In genomic region chr1:17236779-17237601, GRCh38 we compare ENCODE assay signal across 1 cellular context.
TF ChIP-seq lines count a peak whose summit lies in the region.

No MANE protein-coding gene starts in this region.

TF ChIP-seq in HEK293, 187 proteins besides CTCF, POLR2A, EP300 and RAD21 (continued from another document and continues in another):
- TF ChIP-seq, protein P1, sequence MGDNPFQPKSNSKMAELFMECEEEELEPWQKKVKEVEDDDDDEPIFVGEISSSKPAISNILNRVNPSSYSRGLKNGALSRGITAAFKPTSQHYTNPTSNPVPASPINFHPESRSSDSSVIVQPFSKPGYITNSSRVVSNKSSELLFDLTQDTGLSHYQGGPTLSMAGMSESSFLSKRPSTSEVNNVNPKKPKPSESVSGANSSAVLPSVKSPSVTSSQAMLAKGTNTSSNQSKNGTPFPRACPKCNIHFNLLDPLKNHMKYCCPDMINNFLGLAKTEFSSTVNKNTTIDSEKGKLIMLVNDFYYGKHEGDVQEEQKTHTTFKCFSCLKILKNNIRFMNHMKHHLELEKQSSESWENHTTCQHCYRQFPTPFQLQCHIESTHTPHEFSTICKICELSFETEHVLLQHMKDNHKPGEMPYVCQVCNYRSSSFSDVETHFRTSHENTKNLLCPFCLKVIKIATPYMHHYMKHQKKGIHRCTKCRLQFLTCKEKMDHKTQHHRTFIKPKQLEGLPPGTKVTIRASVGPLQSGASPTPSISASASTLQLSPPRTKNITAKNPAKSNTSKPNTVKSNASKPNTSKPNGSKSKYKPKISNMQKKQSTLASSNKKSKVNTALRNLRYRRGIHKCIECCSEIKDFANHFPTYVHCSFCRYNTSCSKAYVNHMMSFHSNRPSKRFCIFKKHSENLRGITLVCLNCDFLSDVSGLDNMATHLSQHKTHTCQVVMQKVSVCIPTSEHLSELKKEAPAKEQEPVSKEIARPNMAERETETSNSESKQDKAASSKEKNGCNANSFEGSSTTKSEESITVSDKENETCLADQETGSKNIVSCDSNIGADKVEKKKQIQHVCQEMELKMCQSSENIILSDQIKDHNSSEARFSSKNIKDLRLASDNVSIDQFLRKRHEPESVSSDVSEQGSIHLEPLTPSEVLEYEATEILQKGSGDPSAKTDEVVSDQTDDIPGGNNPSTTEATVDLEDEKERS (tag by site-specific recombination; IDR thresholded peaks at IDR 0.05): peak; percentile 72; the same call in 1 of the 2 replicates
- TF ChIP-seq ZSCAN16 (tag by site-specific recombination; IDR thresholded peaks at IDR 0.05): peak; percentile 85
- TF ChIP-seq EGR2 (tag by site-specific recombination; IDR thresholded peaks at IDR 0.05; ENCODE audit: low read depth): 0 out of 2 replicates have a peak, but pooled peaks have one; percentile 31
- TF ChIP-seq REPIN1 (tag by site-specific recombination; IDR thresholded peaks at IDR 0.05; ENCODE audit: low read depth): peak; percentile 70; the same call in 1 of the 2 replicates
- TF ChIP-seq, protein P2, sequence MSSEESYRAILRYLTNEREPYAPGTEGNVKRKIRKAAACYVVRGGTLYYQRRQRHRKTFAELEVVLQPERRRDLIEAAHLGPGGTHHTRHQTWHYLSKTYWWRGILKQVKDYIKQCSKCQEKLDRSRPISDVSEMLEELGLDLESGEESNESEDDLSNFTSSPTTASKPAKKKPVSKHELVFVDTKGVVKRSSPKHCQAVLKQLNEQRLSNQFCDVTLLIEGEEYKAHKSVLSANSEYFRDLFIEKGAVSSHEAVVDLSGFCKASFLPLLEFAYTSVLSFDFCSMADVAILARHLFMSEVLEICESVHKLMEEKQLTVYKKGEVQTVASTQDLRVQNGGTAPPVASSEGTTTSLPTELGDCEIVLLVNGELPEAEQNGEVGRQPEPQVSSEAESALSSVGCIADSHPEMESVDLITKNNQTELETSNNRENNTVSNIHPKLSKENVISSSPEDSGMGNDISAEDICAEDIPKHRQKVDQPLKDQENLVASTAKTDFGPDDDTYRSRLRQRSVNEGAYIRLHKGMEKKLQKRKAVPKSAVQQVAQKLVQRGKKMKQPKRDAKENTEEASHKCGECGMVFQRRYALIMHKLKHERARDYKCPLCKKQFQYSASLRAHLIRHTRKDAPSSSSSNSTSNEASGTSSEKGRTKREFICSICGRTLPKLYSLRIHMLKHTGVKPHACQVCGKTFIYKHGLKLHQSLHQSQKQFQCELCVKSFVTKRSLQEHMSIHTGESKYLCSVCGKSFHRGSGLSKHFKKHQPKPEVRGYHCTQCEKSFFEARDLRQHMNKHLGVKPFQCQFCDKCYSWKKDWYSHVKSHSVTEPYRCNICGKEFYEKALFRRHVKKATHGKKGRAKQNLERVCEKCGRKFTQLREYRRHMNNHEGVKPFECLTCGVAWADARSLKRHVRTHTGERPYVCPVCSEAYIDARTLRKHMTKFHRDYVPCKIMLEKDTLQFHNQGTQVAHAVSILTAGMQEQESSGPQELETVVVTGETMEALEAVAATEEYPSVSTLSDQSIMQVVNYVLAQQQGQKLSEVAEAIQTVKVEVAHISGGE (tag by site-specific recombination; conservative IDR thresholded peaks at IDR 0.05; ENCODE audit: low read depth): no peak
- TF ChIP-seq, protein P3, sequence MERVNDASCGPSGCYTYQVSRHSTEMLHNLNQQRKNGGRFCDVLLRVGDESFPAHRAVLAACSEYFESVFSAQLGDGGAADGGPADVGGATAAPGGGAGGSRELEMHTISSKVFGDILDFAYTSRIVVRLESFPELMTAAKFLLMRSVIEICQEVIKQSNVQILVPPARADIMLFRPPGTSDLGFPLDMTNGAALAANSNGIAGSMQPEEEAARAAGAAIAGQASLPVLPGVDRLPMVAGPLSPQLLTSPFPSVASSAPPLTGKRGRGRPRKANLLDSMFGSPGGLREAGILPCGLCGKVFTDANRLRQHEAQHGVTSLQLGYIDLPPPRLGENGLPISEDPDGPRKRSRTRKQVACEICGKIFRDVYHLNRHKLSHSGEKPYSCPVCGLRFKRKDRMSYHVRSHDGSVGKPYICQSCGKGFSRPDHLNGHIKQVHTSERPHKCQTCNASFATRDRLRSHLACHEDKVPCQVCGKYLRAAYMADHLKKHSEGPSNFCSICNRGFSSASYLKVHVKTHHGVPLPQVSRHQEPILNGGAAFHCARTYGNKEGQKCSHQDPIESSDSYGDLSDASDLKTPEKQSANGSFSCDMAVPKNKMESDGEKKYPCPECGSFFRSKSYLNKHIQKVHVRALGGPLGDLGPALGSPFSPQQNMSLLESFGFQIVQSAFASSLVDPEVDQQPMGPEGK (tag by site-specific recombination; IDR thresholded peaks at IDR 0.05): peak; percentile 63
- peak; percentile 62 for TF ChIP-seq ZNF324 (tag by site-specific recombination; IDR thresholded peaks at IDR 0.05)
- TF ChIP-seq KLF9 (tag by site-specific recombination; IDR thresholded peaks at IDR 0.05; ENCODE audit: low read depth): 0 out of 2 replicates have a peak, but pooled peaks have one; percentile 23
- TF ChIP-seq ZNF76 (tag by site-specific recombination; IDR thresholded peaks at IDR 0.05; ENCODE audit: borderline replicate concordance, low read depth): peak; percentile 39
- TF ChIP-seq ZNF391 (tag by site-specific recombination; IDR thresholded peaks at IDR 0.05; ENCODE audit: borderline replicate concordance, low read depth): peak; percentile 43; the same call in 1 of the 2 replicates
- TF ChIP-seq ZNF184 (tag by site-specific recombination; IDR thresholded peaks at IDR 0.05): peak; percentile 21; the same call in 1 of the 2 replicates
- TF ChIP-seq ZBTB49 (tag by site-specific recombination; IDR thresholded peaks at IDR 0.05; ENCODE audit: low read depth): no peak
- TF ChIP-seq ZNF423 (tag by site-specific recombination; IDR thresholded peaks at IDR 0.05): peak; percentile 62
- TF ChIP-seq ZNF585B (tag by site-specific recombination; IDR thresholded peaks at IDR 0.05): no peak
- TF ChIP-seq PRDM10 (tag by site-specific recombination; IDR thresholded peaks at IDR 0.05): peak; percentile 19; the same call in 1 of the 2 replicates
- TF ChIP-seq SP7 (tag by site-specific recombination; IDR thresholded peaks at IDR 0.05): peak; percentile 79
- TF ChIP-seq ZFP69B (tag by site-specific recombination; IDR thresholded peaks at IDR 0.05): peak; percentile 68; the same call in 1 of the 2 replicates
- TF ChIP-seq, protein P4, sequence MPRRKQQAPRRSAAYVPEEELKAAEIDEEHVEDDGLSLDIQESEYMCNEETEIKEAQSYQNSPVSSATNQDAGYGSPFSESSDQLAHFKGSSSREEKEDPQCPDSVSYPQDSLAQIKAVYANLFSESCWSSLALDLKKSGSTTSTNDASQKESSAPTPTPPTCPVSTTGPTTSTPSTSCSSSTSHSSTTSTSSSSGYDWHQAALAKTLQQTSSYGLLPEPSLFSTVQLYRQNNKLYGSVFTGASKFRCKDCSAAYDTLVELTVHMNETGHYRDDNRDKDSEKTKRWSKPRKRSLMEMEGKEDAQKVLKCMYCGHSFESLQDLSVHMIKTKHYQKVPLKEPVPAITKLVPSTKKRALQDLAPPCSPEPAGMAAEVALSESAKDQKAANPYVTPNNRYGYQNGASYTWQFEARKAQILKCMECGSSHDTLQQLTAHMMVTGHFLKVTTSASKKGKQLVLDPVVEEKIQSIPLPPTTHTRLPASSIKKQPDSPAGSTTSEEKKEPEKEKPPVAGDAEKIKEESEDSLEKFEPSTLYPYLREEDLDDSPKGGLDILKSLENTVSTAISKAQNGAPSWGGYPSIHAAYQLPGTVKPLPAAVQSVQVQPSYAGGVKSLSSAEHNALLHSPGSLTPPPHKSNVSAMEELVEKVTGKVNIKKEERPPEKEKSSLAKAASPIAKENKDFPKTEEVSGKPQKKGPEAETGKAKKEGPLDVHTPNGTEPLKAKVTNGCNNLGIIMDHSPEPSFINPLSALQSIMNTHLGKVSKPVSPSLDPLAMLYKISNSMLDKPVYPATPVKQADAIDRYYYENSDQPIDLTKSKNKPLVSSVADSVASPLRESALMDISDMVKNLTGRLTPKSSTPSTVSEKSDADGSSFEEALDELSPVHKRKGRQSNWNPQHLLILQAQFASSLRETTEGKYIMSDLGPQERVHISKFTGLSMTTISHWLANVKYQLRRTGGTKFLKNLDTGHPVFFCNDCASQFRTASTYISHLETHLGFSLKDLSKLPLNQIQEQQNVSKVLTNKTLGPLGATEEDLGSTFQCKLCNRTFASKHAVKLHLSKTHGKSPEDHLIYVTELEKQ (tag by site-specific recombination; IDR thresholded peaks at IDR 0.05; ENCODE audit: borderline replicate concordance): 0 out of 2 replicates have a peak, but pooled peaks have one; percentile 28
- TF ChIP-seq ZNF10 (tag by site-specific recombination; IDR thresholded peaks at IDR 0.05): peak; percentile 9; the same call in 1 of the 2 replicates
- peak; percentile 71; the same call in 1 of the 2 replicates for TF ChIP-seq TRIM28 (IDR thresholded peaks at IDR 0.05; ENCODE audit: borderline replicate concordance, low read length)
- TF ChIP-seq ZNF18 (tag by site-specific recombination; IDR thresholded peaks at IDR 0.05): 0 out of 2 replicates have a peak, but pooled peaks have one; percentile 32
- TF ChIP-seq ZBTB1 (tag by site-specific recombination; IDR thresholded peaks at IDR 0.05): no peak
- TF ChIP-seq ZNF473 (tag by site-specific recombination; IDR thresholded peaks at IDR 0.05): no peak
- peak; percentile 93 for TF ChIP-seq ZNF2 (tag by site-specific recombination; IDR thresholded peaks at IDR 0.05)
- TF ChIP-seq ZNF777 (tag by site-specific recombination; IDR thresholded peaks at IDR 0.05; ENCODE audit: borderline replicate concordance): no peak
- peak; percentile 80 for TF ChIP-seq ZIC2 (tag by site-specific recombination; IDR thresholded peaks at IDR 0.05)
- TF ChIP-seq ZNF112 (tag by site-specific recombination; IDR thresholded peaks at IDR 0.05): no peak
- TF ChIP-seq ZNF664 (tag by site-specific recombination; IDR thresholded peaks at IDR 0.05): 0 out of 2 replicates have a peak, but pooled peaks have one; percentile 18
- TF ChIP-seq, protein P5, sequence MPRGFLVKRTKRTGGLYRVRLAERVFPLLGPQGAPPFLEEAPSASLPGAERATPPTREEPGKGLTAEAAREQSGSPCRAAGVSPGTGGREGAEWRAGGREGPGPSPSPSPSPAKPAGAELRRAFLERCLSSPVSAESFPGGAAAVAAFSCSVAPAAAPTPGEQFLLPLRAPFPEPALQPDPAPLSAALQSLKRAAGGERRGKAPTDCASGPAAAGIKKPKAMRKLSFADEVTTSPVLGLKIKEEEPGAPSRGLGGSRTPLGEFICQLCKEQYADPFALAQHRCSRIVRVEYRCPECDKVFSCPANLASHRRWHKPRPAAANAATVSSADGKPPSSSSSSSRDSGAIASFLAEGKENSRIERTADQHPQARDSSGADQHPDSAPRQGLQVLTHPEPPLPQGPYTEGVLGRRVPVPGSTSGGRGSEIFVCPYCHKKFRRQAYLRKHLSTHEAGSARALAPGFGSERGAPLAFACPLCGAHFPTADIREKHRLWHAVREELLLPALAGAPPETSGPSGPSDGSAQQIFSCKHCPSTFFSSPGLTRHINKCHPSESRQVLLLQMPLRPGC (tag by site-specific recombination; IDR thresholded peaks at IDR 0.05): 0 out of 2 replicates have a peak, but pooled peaks have one; percentile 45
- peak; percentile 71 for TF ChIP-seq KLF8 (tag by site-specific recombination; IDR thresholded peaks at IDR 0.05)
- peak; percentile 81; the same call in 1 of the 2 replicates for TF ChIP-seq ZNF394 (tag by site-specific recombination; IDR thresholded peaks at IDR 0.05; ENCODE audit: borderline replicate concordance)
- no peak for TF ChIP-seq KLF7 (tag by site-specific recombination; IDR thresholded peaks at IDR 0.05; ENCODE audit: borderline replicate concordance)
- TF ChIP-seq ZNF600 (tag by site-specific recombination; IDR thresholded peaks at IDR 0.05): peak; percentile 92
- TF ChIP-seq ZNF654 (tag by site-specific recombination; IDR thresholded peaks at IDR 0.05; ENCODE audit: low read depth): peak; percentile 73
